38 cellular contexts compared by ENCODE assay signal in genomic region chrX:73126240-73126639, GRCh38. TPM values are rescaled to one million over a fixed set of nuclear protein-coding genes. Genes with fewer than 3 reads are reported as not detected.
"Had no signal": no experiment of that assay in that cellular context is flagged by ENCODE, and none has a peak within 500 bp of the region (broad histone marks: within the 10 kb centered on the region; RNA-seq: fewer than 3 reads in every experiment).

No MANE protein-coding gene starts in this region.

- H3K27ac Mint-ChIP-seq: dendritic cell treated with granulocyte-macrophage colony-stimulating factor and Interleukin-4, amounts not matched to agents 40 ng/mL and 50 ng/mL, for 4 days; endodermal cell; immature natural killer cell; memory B cell; naive thymus-derived CD4-positive, alpha-beta T cell; nephron; neural progenitor cell; stimulated activated effector memory CD8-positive, alpha-beta T cell treated with anti-CD3 and anti-CD28 coated beads, Interleukin-12 subunit alpha, Interleukin-12 subunit beta, amount 100 ng/mL, for 72 hours had no signal

- H3K4me3 ChIP-seq: esophagus muscularis mucosa, gastroesophageal sphincter, heart right ventricle, lower lobe of right lung, neural progenitor cell, psoas muscle, sigmoid colon, testis, tibial artery, upper lobe of left lung, uterus had no signal

- ATAC-seq: foreskin keratinocyte; gastroesophageal sphincter; heart right ventricle; left ventricle myocardium superior; lower lobe of right lung; naive thymus-derived CD4-positive, alpha-beta T cell; psoas muscle; right cardiac atrium; stimulated activated effector memory CD8-positive, alpha-beta T cell treated with anti-CD3 and anti-CD28 coated beads, Interleukin-12 subunit alpha, Interleukin-12 subunit beta, amount 100 ng/mL, for 72 hours had no signal

- H3K4me1 Mint-ChIP-seq: endodermal cell; immature natural killer cell; memory B cell; nephron; neural progenitor cell; stimulated activated effector memory CD8-positive, alpha-beta T cell treated with anti-CD3 and anti-CD28 coated beads, Interleukin-12 subunit alpha, Interleukin-12 subunit beta, amount 100 ng/mL, for 72 hours had no signal

- H3K4me3 Mint-ChIP-seq: dendritic cell treated with granulocyte-macrophage colony-stimulating factor and Interleukin-4, amounts not matched to agents 40 ng/mL and 50 ng/mL, for 4 days; endodermal cell; immature natural killer cell; memory B cell; naive thymus-derived CD4-positive, alpha-beta T cell; nephron; neural progenitor cell; stimulated activated effector memory CD8-positive, alpha-beta T cell treated with anti-CD3 and anti-CD28 coated beads, Interleukin-12 subunit alpha, Interleukin-12 subunit beta, amount 100 ng/mL, for 72 hours had no signal

- H3K36me3 ChIP-seq: esophagus muscularis mucosa, gastroesophageal sphincter, heart right ventricle, lower lobe of right lung, neural progenitor cell, sigmoid colon, tibial artery, upper lobe of left lung, uterus had no signal

- H3K4me1 ChIP-seq: esophagus muscularis mucosa, foreskin keratinocyte, gastroesophageal sphincter, heart right ventricle, lower lobe of right lung, neural progenitor cell, psoas muscle, sigmoid colon, testis, tibial artery, upper lobe of left lung, uterus had no signal

- H3K9me3 ChIP-seq: esophagus muscularis mucosa, gastroesophageal sphincter, heart right ventricle, lower lobe of right lung, sigmoid colon, testis, tibial artery, upper lobe of left lung, uterus had no signal

- H3K27ac ChIP-seq: esophagus muscularis mucosa, foreskin keratinocyte, gastroesophageal sphincter, heart right ventricle, lower lobe of right lung, neural progenitor cell, psoas muscle, sigmoid colon, testis, tibial artery, upper lobe of left lung, uterus had no signal

- DNase-seq: cerebellar nuclear complex; effector CD8-positive, alpha-beta T cell; endodermal cell; foreskin keratinocyte; glutamatergic neuron; heart right ventricle; hypothalamus; immature natural killer cell; islet precursor cell; kidney glomerular epithelial cell; left ventricle myocardium superior; lower lobe of right lung; naive thymus-derived CD4-positive, alpha-beta T cell; posterior cingulate gyrus; psoas muscle; right cardiac atrium; sigmoid colon; stimulated activated CD4-positive, alpha-beta T cell treated with anti-CD3 and anti-CD28 coated beads, Interleukin-2, amount 100 ng/mL, for 24 hours; stimulated activated CD4-positive, alpha-beta T cell treated with anti-CD3 and anti-CD28 coated beads, Interleukin-4, amount 100 ng/mL, for 24 hours; stimulated activated naive CD4-positive, alpha-beta T cell treated with Interleukin-2 at 50 U/mL for 16 hours; substantia nigra; testis; tibial artery; upper lobe of left lung; uterus had no signal

- H2AFZ ChIP-seq: neural progenitor cell had no signal

- H3K4me2 ChIP-seq: neural progenitor cell had no signal

- H3K27me3 ChIP-seq: esophagus muscularis mucosa, foreskin keratinocyte, gastroesophageal sphincter, neural progenitor cell, sigmoid colon, testis, tibial artery, upper lobe of left lung, uterus had no signal

- H3K27me3 Mint-ChIP-seq: memory B cell had no signal

- H3K36me3 Mint-ChIP-seq: immature natural killer cell; memory B cell; naive thymus-derived CD4-positive, alpha-beta T cell; neural progenitor cell; stimulated activated effector memory CD8-positive, alpha-beta T cell treated with anti-CD3 and anti-CD28 coated beads, Interleukin-12 subunit alpha, Interleukin-12 subunit beta, amount 100 ng/mL, for 72 hours had no signal

- H3K9ac ChIP-seq: neural progenitor cell had no signal

RNA-seq across cellular contexts. Expression of gene PABPC1L2A, which starts 46.9 kb away (rescaled TPM):
- total RNA-seq: epithelial cell of proximal tubule; fibroblast of lung; foreskin keratinocyte; gastroesophageal sphincter; heart right ventricle; left ventricle myocardium superior; lower lobe of right lung; mononuclear cell; naive thymus-derived CD4-positive, alpha-beta T cell; osteoblast; psoas muscle; renal cortical epithelial cell; right cardiac atrium; sigmoid colon; skeletal muscle tissue; upper lobe of left lung; uterus had no signal
- polyA plus RNA-seq: fibroblast of lung; foreskin keratinocyte; heart right ventricle; immature natural killer cell; naive thymus-derived CD4-positive, alpha-beta T cell; psoas muscle; right cardiac atrium; sigmoid colon had no signal
